15 cellular contexts compared by ENCODE assay signal in the genomic region with DNA sequence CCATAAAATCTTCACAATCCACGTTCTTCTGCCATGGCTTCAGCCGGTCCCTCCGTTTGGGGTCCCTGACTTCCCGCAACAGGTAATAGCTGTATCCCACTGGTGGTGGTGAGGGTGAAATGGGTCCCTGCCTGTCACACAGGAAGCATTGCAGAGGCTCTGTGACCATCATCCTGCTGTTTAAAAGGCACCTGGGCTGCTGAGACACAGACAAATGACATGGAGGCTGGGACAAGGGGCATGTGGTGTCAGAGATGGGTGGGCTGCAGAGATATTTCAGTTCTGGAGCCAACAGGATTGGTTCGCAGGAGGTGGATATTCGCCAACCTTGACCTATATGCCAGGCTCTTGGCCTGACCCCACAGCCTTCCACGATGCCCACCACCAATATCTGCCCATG.
DNase-seq lines count a peak whose midpoint lies in the region; ATAC-seq and TF ChIP-seq lines count a peak whose summit lies in the region.
"Had no signal": no experiment of that assay in that cellular context is flagged by ENCODE, and none has a peak within 500 bp of the region (broad histone marks: within the 10 kb centered on the region; RNA-seq: fewer than 3 reads in every experiment).

No MANE protein-coding gene starts in this region.

- CTCF ChIA-PET in activated CD8-positive, alpha-beta memory T cell treated with anti-CD3 and anti-CD28 coated beads, Interleukin-2, amount 10 ng/mL, durations not matched to agents 7 days and 5 days (lab: Charles Lee) = no interaction called here
- CTCF ChIA-PET in WTC11 (lab: Charles Lee) = interaction anchor here (1.1 to 1.5 kb wide), 2 partner anchors 8 to 133 kb away, joined by 3 to 6 read pairs; no protein-coding TSS in a partner anchor

- POLR2A ChIA-PET in WTC11 (lab: Charles Lee) = no interaction called here

- H3K9me3 Mint-ChIP-seq in activated CD8-positive, alpha-beta memory T cell treated with anti-CD3 and anti-CD28 coated beads, Interleukin-2, amount 10 ng/mL, durations not matched to agents 7 days and 5 days (ENCODE audit: low read depth) = no peaks in the 10 kb centered on the region
- no peaks in the 10 kb centered on the region for H3K9me3 Mint-ChIP-seq in WTC11
- H3K9me3 Mint-ChIP-seq: CD8-positive, alpha-beta memory T cell had no signal

- no peaks in the 10 kb centered on the region for H3K27me3 Mint-ChIP-seq in activated CD8-positive, alpha-beta memory T cell treated with anti-CD3 and anti-CD28 coated beads, Interleukin-2, amount 10 ng/mL, durations not matched to agents 7 days and 5 days
- no peaks in the 10 kb centered on the region; the same call in none of the 2 replicates for H3K27me3 Mint-ChIP-seq in WTC11 (ENCODE audit: low read depth)
- H3K27me3 Mint-ChIP-seq: CD8-positive, alpha-beta memory T cell had no signal

- H3K36me3 Mint-ChIP-seq in activated CD8-positive, alpha-beta memory T cell treated with anti-CD3 and anti-CD28 coated beads, Interleukin-2, amount 10 ng/mL, durations not matched to agents 7 days and 5 days = peaks cover 15% of the 10 kb centered on the region
- no peaks in the 10 kb centered on the region for H3K36me3 Mint-ChIP-seq in WTC11

- H3K27ac Mint-ChIP-seq in activated CD8-positive, alpha-beta memory T cell treated with anti-CD3 and anti-CD28 coated beads, Interleukin-2, amount 10 ng/mL, durations not matched to agents 7 days and 5 days = no peak overlapping the region
- 0 out of 2 replicates have a peak overlapping the region, but pooled peaks have one; percentile 57 for H3K27ac Mint-ChIP-seq in WTC11

- no peak for ATAC-seq in activated CD8-positive, alpha-beta memory T cell treated with anti-CD3 and anti-CD28 coated beads, Interleukin-2, amount 10 ng/mL, durations not matched to agents 7 days and 5 days
- ATAC-seq in WTC11 = no peak
- ATAC-seq in HG02840 (IDR thresholded peaks at IDR 0.05; ENCODE audit: low FRiP score, unreplicated experiment) = no peak
- no peak for ATAC-seq in GM18873 (IDR thresholded peaks at IDR 0.05; ENCODE audit: low FRiP score, unreplicated experiment)
- ATAC-seq: HepG2 had no signal

- DNase-seq in activated CD8-positive, alpha-beta memory T cell treated with anti-CD3 and anti-CD28 coated beads for 24 hours = peak; percentile 35
- DNase-seq in activated CD8-positive, alpha-beta memory T cell treated with anti-CD3 and anti-CD28 coated beads, Interleukin-2, amount 10 ng/mL, durations not matched to agents 7 days and 5 days = no peak
- DNase-seq in WTC11 (ENCODE audit: low spot score) = no peak
- peak; percentile 43 for DNase-seq in islet precursor cell
- DNase-seq in posterior vena cava (ENCODE audit: low spot score) = peak; percentile 34
- no peak for DNase-seq in stimulated activated naive CD4-positive, alpha-beta T cell treated with Interleukin-2 at 50 U/mL for 16 hours (lab: John Stamatoyannopoulos, UW)
- DNase-seq: AML-193; Caco-2; CD8-positive, alpha-beta memory T cell; DND-41; GDM1; H7 had no signal

- intact Hi-C loops in posterior vena cava (cut with DNase I) = no loop called here

- TF ChIP-seq CTCF in WTC11 (IDR thresholded peaks at IDR 0.05) = no peak

- peaks cover 43% of the 10 kb centered on the region for H3K4me1 Mint-ChIP-seq in activated CD8-positive, alpha-beta memory T cell treated with anti-CD3 and anti-CD28 coated beads, Interleukin-2, amount 10 ng/mL, durations not matched to agents 7 days and 5 days
- peaks cover 46% of the 10 kb centered on the region for H3K4me1 Mint-ChIP-seq in WTC11

- H3K4me3 Mint-ChIP-seq in activated CD8-positive, alpha-beta memory T cell treated with anti-CD3 and anti-CD28 coated beads, Interleukin-2, amount 10 ng/mL, durations not matched to agents 7 days and 5 days = no peak overlapping the region
- H3K4me3 Mint-ChIP-seq in WTC11 = no peak overlapping the region; the same call in 1 of the 2 replicates
- H3K4me3 Mint-ChIP-seq: CD8-positive, alpha-beta memory T cell had no signal

TF ChIP-seq in WTC11, 78 proteins besides CTCF, POLR2A, EP300 and RAD21 (continues in another document):
- TF ChIP-seq MYBL2 (CRISPR knock-in tag; IDR thresholded peaks at IDR 0.05) (no peak), SMAD4 (CRISPR knock-in tag; IDR thresholded peaks at IDR 0.05) (no peak), EMX1 (CRISPR knock-in tag; IDR thresholded peaks at IDR 0.05) (no peak), CREM (CRISPR knock-in tag; IDR thresholded peaks at IDR 0.05) (no peak), SP1 (CRISPR knock-in tag; conservative IDR thresholded peaks at IDR 0.05) (no peak), ZNF121 (CRISPR knock-in tag; IDR thresholded peaks at IDR 0.05) (no peak), JAZF1 (CRISPR knock-in tag; IDR thresholded peaks at IDR 0.05) (no peak), NR2C2 (CRISPR knock-in tag; IDR thresholded peaks at IDR 0.05) (no peak), NR1H2 (CRISPR knock-in tag; IDR thresholded peaks at IDR 0.05) (no peak), ZNF416 (CRISPR knock-in tag; IDR thresholded peaks at IDR 0.05) (no peak)
- TF ChIP-seq, protein P1, sequence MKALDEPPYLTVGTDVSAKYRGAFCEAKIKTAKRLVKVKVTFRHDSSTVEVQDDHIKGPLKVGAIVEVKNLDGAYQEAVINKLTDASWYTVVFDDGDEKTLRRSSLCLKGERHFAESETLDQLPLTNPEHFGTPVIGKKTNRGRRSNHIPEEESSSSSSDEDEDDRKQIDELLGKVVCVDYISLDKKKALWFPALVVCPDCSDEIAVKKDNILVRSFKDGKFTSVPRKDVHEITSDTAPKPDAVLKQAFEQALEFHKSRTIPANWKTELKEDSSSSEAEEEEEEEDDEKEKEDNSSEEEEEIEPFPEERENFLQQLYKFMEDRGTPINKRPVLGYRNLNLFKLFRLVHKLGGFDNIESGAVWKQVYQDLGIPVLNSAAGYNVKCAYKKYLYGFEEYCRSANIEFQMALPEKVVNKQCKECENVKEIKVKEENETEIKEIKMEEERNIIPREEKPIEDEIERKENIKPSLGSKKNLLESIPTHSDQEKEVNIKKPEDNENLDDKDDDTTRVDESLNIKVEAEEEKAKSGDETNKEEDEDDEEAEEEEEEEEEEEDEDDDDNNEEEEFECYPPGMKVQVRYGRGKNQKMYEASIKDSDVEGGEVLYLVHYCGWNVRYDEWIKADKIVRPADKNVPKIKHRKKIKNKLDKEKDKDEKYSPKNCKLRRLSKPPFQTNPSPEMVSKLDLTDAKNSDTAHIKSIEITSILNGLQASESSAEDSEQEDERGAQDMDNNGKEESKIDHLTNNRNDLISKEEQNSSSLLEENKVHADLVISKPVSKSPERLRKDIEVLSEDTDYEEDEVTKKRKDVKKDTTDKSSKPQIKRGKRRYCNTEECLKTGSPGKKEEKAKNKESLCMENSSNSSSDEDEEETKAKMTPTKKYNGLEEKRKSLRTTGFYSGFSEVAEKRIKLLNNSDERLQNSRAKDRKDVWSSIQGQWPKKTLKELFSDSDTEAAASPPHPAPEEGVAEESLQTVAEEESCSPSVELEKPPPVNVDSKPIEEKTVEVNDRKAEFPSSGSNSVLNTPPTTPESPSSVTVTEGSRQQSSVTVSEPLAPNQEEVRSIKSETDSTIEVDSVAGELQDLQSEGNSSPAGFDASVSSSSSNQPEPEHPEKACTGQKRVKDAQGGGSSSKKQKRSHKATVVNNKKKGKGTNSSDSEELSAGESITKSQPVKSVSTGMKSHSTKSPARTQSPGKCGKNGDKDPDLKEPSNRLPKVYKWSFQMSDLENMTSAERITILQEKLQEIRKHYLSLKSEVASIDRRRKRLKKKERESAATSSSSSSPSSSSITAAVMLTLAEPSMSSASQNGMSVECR (CRISPR knock-in tag; IDR thresholded peaks at IDR 0.05; ENCODE audit: borderline replicate concordance) = no peak
- TF ChIP-seq, protein P2, sequence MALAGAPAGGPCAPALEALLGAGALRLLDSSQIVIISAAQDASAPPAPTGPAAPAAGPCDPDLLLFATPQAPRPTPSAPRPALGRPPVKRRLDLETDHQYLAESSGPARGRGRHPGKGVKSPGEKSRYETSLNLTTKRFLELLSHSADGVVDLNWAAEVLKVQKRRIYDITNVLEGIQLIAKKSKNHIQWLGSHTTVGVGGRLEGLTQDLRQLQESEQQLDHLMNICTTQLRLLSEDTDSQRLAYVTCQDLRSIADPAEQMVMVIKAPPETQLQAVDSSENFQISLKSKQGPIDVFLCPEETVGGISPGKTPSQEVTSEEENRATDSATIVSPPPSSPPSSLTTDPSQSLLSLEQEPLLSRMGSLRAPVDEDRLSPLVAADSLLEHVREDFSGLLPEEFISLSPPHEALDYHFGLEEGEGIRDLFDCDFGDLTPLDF (CRISPR knock-in tag; IDR thresholded peaks at IDR 0.05) = no peak
- TF ChIP-seq, protein P3, sequence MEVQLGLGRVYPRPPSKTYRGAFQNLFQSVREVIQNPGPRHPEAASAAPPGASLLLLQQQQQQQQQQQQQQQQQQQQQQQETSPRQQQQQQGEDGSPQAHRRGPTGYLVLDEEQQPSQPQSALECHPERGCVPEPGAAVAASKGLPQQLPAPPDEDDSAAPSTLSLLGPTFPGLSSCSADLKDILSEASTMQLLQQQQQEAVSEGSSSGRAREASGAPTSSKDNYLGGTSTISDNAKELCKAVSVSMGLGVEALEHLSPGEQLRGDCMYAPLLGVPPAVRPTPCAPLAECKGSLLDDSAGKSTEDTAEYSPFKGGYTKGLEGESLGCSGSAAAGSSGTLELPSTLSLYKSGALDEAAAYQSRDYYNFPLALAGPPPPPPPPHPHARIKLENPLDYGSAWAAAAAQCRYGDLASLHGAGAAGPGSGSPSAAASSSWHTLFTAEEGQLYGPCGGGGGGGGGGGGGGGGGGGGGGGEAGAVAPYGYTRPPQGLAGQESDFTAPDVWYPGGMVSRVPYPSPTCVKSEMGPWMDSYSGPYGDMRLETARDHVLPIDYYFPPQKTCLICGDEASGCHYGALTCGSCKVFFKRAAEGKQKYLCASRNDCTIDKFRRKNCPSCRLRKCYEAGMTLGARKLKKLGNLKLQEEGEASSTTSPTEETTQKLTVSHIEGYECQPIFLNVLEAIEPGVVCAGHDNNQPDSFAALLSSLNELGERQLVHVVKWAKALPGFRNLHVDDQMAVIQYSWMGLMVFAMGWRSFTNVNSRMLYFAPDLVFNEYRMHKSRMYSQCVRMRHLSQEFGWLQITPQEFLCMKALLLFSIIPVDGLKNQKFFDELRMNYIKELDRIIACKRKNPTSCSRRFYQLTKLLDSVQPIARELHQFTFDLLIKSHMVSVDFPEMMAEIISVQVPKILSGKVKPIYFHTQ (CRISPR knock-in tag; IDR thresholded peaks at IDR 0.05) = no peak
- TF ChIP-seq, protein P4, sequence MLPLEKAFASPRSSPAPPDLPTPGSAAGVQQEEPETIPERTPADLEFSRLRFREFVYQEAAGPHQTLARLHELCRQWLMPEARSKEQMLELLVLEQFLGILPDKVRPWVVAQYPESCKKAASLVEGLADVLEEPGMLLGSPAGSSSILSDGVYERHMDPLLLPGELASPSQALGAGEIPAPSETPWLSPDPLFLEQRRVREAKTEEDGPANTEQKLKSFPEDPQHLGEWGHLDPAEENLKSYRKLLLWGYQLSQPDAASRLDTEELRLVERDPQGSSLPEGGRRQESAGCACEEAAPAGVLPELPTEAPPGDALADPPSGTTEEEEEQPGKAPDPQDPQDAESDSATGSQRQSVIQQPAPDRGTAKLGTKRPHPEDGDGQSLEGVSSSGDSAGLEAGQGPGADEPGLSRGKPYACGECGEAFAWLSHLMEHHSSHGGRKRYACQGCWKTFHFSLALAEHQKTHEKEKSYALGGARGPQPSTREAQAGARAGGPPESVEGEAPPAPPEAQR (CRISPR knock-in tag; IDR thresholded peaks at IDR 0.05) = no peak

Comparison
In these comparisons a context has a peak if more than half of its experiments do, and no peak if none do; other contexts are left out.
1. DNase-seq: peak in activated CD8-positive, alpha-beta memory T cell treated with anti-CD3 and anti-CD28 coated beads for 24 hours (single experiment), islet precursor cell (single experiment) and posterior vena cava (single experiment); none in activated CD8-positive, alpha-beta memory T cell treated with anti-CD3 and anti-CD28 coated beads, Interleukin-2, amount 10 ng/mL, durations not matched to agents 7 days and 5 days (single experiment), WTC11 (single experiment) and stimulated activated naive CD4-positive, alpha-beta T cell treated with Interleukin-2 at 50 U/mL for 16 hours (single experiment).